ENCODE assay signal across 1 cellular context in the genomic region with DNA sequence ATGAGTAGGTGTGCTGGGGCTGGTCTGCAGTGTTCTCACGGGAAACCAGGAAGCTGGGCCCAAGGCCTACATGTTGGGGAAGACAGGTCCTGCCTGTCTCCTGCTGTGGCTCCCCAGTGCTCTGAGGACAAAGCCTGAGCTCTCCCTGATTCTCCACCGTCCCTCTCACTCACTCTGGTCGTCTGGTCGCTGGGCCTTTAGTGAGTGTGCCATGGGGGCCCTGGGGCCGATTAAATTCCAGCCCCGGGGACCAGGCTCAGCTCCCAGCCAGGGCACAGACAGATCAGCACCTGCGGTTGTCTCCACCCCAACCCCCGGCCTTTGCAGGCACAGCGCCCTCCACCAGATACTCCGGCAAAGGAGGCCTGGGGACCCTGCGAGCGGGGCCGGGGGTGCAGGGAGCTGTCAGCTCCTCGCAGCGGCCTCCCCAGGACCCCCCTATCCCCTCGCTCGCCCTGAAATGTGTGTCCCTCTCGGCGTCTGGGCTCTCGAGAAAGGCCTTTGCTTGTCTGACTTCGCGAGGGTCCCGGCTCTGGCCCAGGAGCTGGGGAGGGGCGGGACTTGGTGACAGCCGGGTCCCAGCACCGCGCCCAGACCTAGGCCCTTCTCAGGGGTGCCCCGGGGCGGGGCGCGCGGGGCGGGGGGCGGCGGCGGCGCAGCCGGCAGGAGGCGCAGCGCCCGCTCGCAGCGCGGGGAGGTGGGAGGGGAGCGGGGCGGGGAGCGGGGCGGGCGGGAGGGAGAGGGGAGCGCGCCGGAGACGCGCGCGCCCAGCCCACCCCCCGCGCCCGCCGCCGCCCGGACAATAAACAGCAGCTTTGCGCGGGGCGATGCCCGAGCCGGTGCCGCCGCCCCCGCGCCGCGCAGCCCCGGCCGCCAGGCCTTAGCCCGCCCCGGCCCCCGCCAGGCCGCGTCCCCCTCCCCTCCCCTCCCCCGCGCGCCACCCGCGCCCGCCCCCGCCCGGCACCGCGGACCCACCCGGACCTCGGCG.
A peak's percentile ranks its signal among the peaks of the same experiment; 100 is the strongest.
TF ChIP-seq lines count a peak whose summit lies in the region.

A gene with protein sequence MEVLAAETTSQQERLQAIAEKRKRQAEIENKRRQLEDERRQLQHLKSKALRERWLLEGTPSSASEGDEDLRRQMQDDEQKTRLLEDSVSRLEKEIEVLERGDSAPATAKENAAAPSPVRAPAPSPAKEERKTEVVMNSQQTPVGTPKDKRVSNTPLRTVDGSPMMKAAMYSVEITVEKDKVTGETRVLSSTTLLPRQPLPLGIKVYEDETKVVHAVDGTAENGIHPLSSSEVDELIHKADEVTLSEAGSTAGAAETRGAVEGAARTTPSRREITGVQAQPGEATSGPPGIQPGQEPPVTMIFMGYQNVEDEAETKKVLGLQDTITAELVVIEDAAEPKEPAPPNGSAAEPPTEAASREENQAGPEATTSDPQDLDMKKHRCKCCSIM (plus strand): TSS at position 782 of the 988 bp plus-strand sequence. CDS start 212 bp downstream, outside the sequence.

TF ChIP-seq in HepG2, 621 proteins besides CTCF, POLR2A, EP300 and RAD21 (continued from another document and continues in another):
- TF ChIP-seq, protein P1, sequence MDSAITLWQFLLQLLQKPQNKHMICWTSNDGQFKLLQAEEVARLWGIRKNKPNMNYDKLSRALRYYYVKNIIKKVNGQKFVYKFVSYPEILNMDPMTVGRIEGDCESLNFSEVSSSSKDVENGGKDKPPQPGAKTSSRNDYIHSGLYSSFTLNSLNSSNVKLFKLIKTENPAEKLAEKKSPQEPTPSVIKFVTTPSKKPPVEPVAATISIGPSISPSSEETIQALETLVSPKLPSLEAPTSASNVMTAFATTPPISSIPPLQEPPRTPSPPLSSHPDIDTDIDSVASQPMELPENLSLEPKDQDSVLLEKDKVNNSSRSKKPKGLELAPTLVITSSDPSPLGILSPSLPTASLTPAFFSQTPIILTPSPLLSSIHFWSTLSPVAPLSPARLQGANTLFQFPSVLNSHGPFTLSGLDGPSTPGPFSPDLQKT (CRISPR knock-in tag; IDR thresholded peaks at IDR 0.05; ENCODE audit: borderline replicate concordance) = no peak
- TF ChIP-seq IRX3 (CRISPR knock-in tag; IDR thresholded peaks at IDR 0.05; ENCODE audit: borderline replicate concordance, low read depth) = no peak
- TF ChIP-seq ZNF292 (CRISPR knock-in tag; IDR thresholded peaks at IDR 0.05; ENCODE audit: borderline replicate concordance, low read depth) = peak; percentile 59
- TF ChIP-seq HDAC1 (CRISPR knock-in tag; IDR thresholded peaks at IDR 0.05) = 0 out of 2 replicates have a peak, but pooled peaks have one; percentile 0
- TF ChIP-seq GATA4 (IDR thresholded peaks at IDR 0.05; ENCODE audit: borderline replicate concordance, low read depth) = no peak
- no peak for TF ChIP-seq MTA1 (CRISPR knock-in tag; IDR thresholded peaks at IDR 0.05; ENCODE audit: borderline replicate concordance)
- peak; percentile 74 for TF ChIP-seq ZFX (CRISPR knock-in tag; IDR thresholded peaks at IDR 0.05; ENCODE audit: low read depth)
- no peak for TF ChIP-seq TEAD3 (CRISPR knock-in tag; optimal IDR thresholded peaks at IDR 0.05; ENCODE audit: borderline replicate concordance)
- peak; percentile 45; the same call in 1 of the 2 replicates for TF ChIP-seq YEATS2 (CRISPR knock-in tag; IDR thresholded peaks at IDR 0.05; ENCODE audit: borderline replicate concordance)
- TF ChIP-seq ZNF350 (CRISPR knock-in tag; IDR thresholded peaks at IDR 0.05; ENCODE audit: borderline replicate concordance, low read depth) = peak; percentile 51; the same call in 1 of the 2 replicates
- no peak for TF ChIP-seq SOX13 (IDR thresholded peaks at IDR 0.05)
- TF ChIP-seq SOX13 (CRISPR knock-in tag; conservative IDR thresholded peaks at IDR 0.05 in 1 of 2, IDR thresholded peaks at IDR 0.05 in 1 of 2) = no peak
- TF ChIP-seq MXD3 (CRISPR knock-in tag; IDR thresholded peaks at IDR 0.05) = peak; percentile 40; the same call in 1 of the 2 replicates
- TF ChIP-seq, protein P2, sequence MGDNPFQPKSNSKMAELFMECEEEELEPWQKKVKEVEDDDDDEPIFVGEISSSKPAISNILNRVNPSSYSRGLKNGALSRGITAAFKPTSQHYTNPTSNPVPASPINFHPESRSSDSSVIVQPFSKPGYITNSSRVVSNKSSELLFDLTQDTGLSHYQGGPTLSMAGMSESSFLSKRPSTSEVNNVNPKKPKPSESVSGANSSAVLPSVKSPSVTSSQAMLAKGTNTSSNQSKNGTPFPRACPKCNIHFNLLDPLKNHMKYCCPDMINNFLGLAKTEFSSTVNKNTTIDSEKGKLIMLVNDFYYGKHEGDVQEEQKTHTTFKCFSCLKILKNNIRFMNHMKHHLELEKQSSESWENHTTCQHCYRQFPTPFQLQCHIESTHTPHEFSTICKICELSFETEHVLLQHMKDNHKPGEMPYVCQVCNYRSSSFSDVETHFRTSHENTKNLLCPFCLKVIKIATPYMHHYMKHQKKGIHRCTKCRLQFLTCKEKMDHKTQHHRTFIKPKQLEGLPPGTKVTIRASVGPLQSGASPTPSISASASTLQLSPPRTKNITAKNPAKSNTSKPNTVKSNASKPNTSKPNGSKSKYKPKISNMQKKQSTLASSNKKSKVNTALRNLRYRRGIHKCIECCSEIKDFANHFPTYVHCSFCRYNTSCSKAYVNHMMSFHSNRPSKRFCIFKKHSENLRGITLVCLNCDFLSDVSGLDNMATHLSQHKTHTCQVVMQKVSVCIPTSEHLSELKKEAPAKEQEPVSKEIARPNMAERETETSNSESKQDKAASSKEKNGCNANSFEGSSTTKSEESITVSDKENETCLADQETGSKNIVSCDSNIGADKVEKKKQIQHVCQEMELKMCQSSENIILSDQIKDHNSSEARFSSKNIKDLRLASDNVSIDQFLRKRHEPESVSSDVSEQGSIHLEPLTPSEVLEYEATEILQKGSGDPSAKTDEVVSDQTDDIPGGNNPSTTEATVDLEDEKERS (CRISPR knock-in tag; IDR thresholded peaks at IDR 0.05) = no peak; the same call in 1 of the 2 replicates
- TF ChIP-seq, protein P3, sequence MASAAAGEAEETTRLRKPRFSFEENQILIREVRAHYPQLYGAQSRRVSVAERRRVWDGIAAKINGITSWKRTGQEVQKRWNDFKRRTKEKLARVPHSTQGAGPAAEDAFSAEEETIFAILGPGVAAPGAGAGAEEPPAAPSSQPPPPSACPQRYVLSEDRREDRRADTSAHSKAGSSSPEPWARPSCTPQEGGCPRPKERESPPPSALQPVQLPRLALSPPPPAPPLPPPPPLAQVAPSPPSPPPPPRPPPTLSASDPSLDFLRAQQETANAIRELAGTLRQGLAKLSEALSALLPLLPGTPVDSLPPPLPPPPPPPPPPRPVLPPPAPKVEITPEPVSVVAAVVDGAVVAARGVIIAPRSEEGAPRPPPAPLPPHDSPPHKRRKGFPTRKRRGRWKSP (CRISPR knock-in tag; IDR thresholded peaks at IDR 0.05) = no peak
- no peak for TF ChIP-seq AKAP8 (CRISPR knock-in tag; IDR thresholded peaks at IDR 0.05)
- no peak for TF ChIP-seq CHD2 (IDR thresholded peaks at IDR 0.05; ENCODE audit: low read depth, low read length)
- no peak for TF ChIP-seq ZNF260 (CRISPR knock-in tag; IDR thresholded peaks at IDR 0.05; ENCODE audit: borderline replicate concordance, low read depth)
- TF ChIP-seq, protein P4, sequence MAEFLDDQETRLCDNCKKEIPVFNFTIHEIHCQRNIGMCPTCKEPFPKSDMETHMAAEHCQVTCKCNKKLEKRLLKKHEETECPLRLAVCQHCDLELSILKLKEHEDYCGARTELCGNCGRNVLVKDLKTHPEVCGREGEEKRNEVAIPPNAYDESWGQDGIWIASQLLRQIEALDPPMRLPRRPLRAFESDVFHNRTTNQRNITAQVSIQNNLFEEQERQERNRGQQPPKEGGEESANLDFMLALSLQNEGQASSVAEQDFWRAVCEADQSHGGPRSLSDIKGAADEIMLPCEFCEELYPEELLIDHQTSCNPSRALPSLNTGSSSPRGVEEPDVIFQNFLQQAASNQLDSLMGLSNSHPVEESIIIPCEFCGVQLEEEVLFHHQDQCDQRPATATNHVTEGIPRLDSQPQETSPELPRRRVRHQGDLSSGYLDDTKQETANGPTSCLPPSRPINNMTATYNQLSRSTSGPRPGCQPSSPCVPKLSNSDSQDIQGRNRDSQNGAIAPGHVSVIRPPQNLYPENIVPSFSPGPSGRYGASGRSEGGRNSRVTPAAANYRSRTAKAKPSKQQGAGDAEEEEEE (CRISPR knock-in tag; IDR thresholded peaks at IDR 0.05; ENCODE audit: borderline replicate concordance) = no peak
- TF ChIP-seq ZMAT3 (CRISPR knock-in tag; conservative IDR thresholded peaks at IDR 0.05) = no peak
- no peak for TF ChIP-seq JUNB (CRISPR knock-in tag; IDR thresholded peaks at IDR 0.05; ENCODE audit: borderline replicate concordance)
- TF ChIP-seq NRL (CRISPR knock-in tag; IDR thresholded peaks at IDR 0.05; ENCODE audit: borderline replicate concordance) = peak; percentile 13; the same call in 1 of the 2 replicates
- TF ChIP-seq, protein P5, sequence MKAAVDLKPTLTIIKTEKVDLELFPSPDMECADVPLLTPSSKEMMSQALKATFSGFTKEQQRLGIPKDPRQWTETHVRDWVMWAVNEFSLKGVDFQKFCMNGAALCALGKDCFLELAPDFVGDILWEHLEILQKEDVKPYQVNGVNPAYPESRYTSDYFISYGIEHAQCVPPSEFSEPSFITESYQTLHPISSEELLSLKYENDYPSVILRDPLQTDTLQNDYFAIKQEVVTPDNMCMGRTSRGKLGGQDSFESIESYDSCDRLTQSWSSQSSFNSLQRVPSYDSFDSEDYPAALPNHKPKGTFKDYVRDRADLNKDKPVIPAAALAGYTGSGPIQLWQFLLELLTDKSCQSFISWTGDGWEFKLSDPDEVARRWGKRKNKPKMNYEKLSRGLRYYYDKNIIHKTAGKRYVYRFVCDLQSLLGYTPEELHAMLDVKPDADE (CRISPR knock-in tag; IDR thresholded peaks at IDR 0.05) = no peak
- no peak for TF ChIP-seq KMT2B (CRISPR knock-in tag; IDR thresholded peaks at IDR 0.05)
- no peak for TF ChIP-seq ZNF788 (CRISPR knock-in tag; IDR thresholded peaks at IDR 0.05; ENCODE audit: borderline replicate concordance)
- peak; percentile 35 for TF ChIP-seq RBM39 (IDR thresholded peaks at IDR 0.05; ENCODE audit: low read depth, low read length, poor library complexity, severe bottlenecking)
- TF ChIP-seq ZNF740 (CRISPR knock-in tag; IDR thresholded peaks at IDR 0.05) = peak; percentile 25; the same call in 1 of the 2 replicates
- TF ChIP-seq ZNF317 (CRISPR knock-in tag; IDR thresholded peaks at IDR 0.05) = 0 out of 2 replicates have a peak, but pooled peaks have one; percentile 35
- no peak for TF ChIP-seq NCOR1 (IDR thresholded peaks at IDR 0.05; ENCODE audit: borderline replicate concordance, low read length)
- TF ChIP-seq, protein P6, sequence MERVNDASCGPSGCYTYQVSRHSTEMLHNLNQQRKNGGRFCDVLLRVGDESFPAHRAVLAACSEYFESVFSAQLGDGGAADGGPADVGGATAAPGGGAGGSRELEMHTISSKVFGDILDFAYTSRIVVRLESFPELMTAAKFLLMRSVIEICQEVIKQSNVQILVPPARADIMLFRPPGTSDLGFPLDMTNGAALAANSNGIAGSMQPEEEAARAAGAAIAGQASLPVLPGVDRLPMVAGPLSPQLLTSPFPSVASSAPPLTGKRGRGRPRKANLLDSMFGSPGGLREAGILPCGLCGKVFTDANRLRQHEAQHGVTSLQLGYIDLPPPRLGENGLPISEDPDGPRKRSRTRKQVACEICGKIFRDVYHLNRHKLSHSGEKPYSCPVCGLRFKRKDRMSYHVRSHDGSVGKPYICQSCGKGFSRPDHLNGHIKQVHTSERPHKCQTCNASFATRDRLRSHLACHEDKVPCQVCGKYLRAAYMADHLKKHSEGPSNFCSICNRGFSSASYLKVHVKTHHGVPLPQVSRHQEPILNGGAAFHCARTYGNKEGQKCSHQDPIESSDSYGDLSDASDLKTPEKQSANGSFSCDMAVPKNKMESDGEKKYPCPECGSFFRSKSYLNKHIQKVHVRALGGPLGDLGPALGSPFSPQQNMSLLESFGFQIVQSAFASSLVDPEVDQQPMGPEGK (CRISPR knock-in tag; IDR thresholded peaks at IDR 0.05) = peak; percentile 45
- no peak for TF ChIP-seq ZNF30 (CRISPR knock-in tag; IDR thresholded peaks at IDR 0.05)
- no peak for TF ChIP-seq ATF7 (IDR thresholded peaks at IDR 0.05)
- TF ChIP-seq ATF7 (CRISPR knock-in tag; IDR thresholded peaks at IDR 0.05) = no peak
- peak; percentile 37; the same call in 1 of the 2 replicates for TF ChIP-seq ZNF816 (CRISPR knock-in tag; IDR thresholded peaks at IDR 0.05; ENCODE audit: borderline replicate concordance)
- no peak for TF ChIP-seq ASH2L (IDR thresholded peaks at IDR 0.05; ENCODE audit: insufficient read length, low read depth, low read length)
- TF ChIP-seq, protein P7, sequence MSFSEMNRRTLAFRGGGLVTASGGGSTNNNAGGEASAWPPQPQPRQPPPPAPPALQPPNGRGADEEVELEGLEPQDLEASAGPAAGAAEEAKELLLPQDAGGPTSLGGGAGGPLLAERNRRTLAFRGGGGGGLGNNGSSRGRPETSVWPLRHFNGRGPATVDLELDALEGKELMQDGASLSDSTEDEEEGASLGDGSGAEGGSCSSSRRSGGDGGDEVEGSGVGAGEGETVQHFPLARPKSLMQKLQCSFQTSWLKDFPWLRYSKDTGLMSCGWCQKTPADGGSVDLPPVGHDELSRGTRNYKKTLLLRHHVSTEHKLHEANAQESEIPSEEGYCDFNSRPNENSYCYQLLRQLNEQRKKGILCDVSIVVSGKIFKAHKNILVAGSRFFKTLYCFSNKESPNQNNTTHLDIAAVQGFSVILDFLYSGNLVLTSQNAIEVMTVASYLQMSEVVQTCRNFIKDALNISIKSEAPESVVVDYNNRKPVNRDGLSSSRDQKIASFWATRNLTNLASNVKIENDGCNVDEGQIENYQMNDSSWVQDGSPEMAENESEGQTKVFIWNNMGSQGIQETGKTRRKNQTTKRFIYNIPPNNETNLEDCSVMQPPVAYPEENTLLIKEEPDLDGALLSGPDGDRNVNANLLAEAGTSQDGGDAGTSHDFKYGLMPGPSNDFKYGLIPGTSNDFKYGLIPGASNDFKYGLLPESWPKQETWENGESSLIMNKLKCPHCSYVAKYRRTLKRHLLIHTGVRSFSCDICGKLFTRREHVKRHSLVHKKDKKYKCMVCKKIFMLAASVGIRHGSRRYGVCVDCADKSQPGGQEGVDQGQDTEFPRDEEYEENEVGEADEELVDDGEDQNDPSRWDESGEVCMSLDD (CRISPR knock-in tag; IDR thresholded peaks at IDR 0.05; ENCODE audit: borderline replicate concordance) = 0 out of 2 replicates have a peak, but pooled peaks have one; percentile 43
- TF ChIP-seq YEATS4 (CRISPR knock-in tag; IDR thresholded peaks at IDR 0.05; ENCODE audit: borderline replicate concordance) = 0 out of 2 replicates have a peak, but pooled peaks have one; percentile 35
- TF ChIP-seq MED8 (CRISPR knock-in tag; IDR thresholded peaks at IDR 0.05; ENCODE audit: insufficient replicate concordance) = no peak
- TF ChIP-seq PAF1 (CRISPR knock-in tag; IDR thresholded peaks at IDR 0.05) = no peak
- TF ChIP-seq PHF20 (CRISPR knock-in tag; IDR thresholded peaks at IDR 0.05) = no peak
- peak; percentile 36; the same call in 1 of the 2 replicates for TF ChIP-seq GABPB1 (CRISPR knock-in tag; IDR thresholded peaks at IDR 0.05)
- TF ChIP-seq JDP2 (CRISPR knock-in tag; IDR thresholded peaks at IDR 0.05; ENCODE audit: borderline replicate concordance) = no peak
